In the genomic region with DNA sequence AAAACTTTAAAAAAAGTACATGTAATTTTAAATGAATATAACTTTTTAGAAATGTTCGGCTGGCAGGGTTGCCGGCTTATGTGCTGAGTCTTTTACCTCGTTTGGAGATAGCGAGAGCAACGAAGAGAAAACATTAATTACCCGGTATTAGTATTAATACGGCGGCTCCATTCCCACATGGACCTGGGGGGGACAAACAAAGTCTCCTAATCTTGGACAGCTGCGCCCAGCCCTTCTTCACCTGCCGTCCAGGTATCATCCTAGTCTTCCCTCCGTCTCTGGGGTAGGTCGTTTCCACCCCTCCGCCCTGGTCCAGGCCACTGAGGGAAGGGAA, we compare ENCODE assay signal across 8 cellular contexts. TPM values are rescaled to one million over a fixed set of nuclear protein-coding genes. Genes with fewer than 3 reads are reported as not detected.
DNase-seq lines count a peak whose midpoint lies in the region; ATAC-seq and TF ChIP-seq lines count a peak whose summit lies in the region.

No MANE protein-coding gene starts in this region.

- no peaks in the 10 kb centered on the region for H3K27me3 ChIP-seq in GM06990 (replicated peaks; ENCODE audit: control insufficient read depth, insufficient read depth, low read length)
- H3K27me3 ChIP-seq in neutrophil, result no peaks in the 10 kb centered on the region

- TF ChIP-seq CTCF in GM06990 (IDR thresholded peaks at IDR 0.05; ENCODE audit: insufficient read depth, low read length, poor library complexity, severe bottlenecking), result no peak
- no peak for TF ChIP-seq CTCF in OCI-LY7 (conservative IDR thresholded peaks at IDR 0.05; ENCODE audit: low read length)
- no peak for TF ChIP-seq CTCF in epithelial cell of proximal tubule (conservative IDR thresholded peaks at IDR 0.05; ENCODE audit: low read depth, low read length)
- no peak for TF ChIP-seq CTCF in neutrophil (IDR thresholded peaks at IDR 0.05)

- POLR2A ChIA-PET in OCI-LY7 (lab: Charles Lee), result interaction anchor here (1.5 kb wide), 1 partner anchor 141 kb away, joined by 4 read pairs; no protein-coding TSS in a partner anchor

- H4K20me1 ChIP-seq in OCI-LY7 (ENCODE audit: insufficient read depth, low read length), result no peaks in the 10 kb centered on the region

- CTCF ChIA-PET in OCI-LY7 (lab: Charles Lee; ENCODE audit: unreplicated experiment), result no interaction called here

- intact Hi-C loops in OCI-LY7 (cut with micrococcal nuclease; ENCODE audit: unreplicated experiment), result loop anchor here (2.0 to 5.0 kb wide), 4 partner anchors 140 to 681 kb away; a partner anchor contains a TSS

- H3K9me3 ChIP-seq in OCI-LY7 (ENCODE audit: low read length) (no peaks in the 10 kb centered on the region), neutrophil (no peaks in the 10 kb centered on the region)

- H3K4me1 ChIP-seq in OCI-LY7 (ENCODE audit: insufficient read depth, low read length, poor library complexity, severe bottlenecking), result peaks cover 44% of the 10 kb centered on the region
- peaks cover 22 to 25% of the 10 kb centered on the region in 2 experiments for H3K4me1 ChIP-seq in neutrophil (ENCODE audit: control insufficient read depth in 1 of 2, insufficient read depth in 1 of 2, low read depth in 1 of 2, low read length in 1 of 2)

- H3K4me3 ChIP-seq in GM06990 (replicated peaks; ENCODE audit: low read depth, low read length) (peak overlapping the region; percentile 73), OCI-LY7 (ENCODE audit: low read depth, low read length, poor library complexity, severe bottlenecking) (peak overlapping the region; percentile 69), epithelial cell of proximal tubule (ENCODE audit: low read depth, low read length) (peak overlapping the region; percentile 74), neutrophil (ENCODE audit: low read depth in 1 of 2, low read length in 1 of 2) (peak overlapping the region; percentile 64)

- peak overlapping the region; percentile 70 for H3K4me2 ChIP-seq in OCI-LY7 (ENCODE audit: low read length)

- no TSS peak for BruUV-seq in OCI-LY7 (replicated peaks; lab: Mats Ljungman, UMichigan)

- no peak for ATAC-seq in HG03045 (IDR thresholded peaks at IDR 0.05; ENCODE audit: unreplicated experiment)

- no peaks in the 10 kb centered on the region for H3K9me2 ChIP-seq in OCI-LY7 (ENCODE audit: insufficient read depth, low read length)

- no peaks in the 10 kb centered on the region for H3K36me3 ChIP-seq in GM06990 (ENCODE audit: control insufficient read depth, insufficient read depth, low read length)
- peaks cover 23% of the 10 kb centered on the region for H3K36me3 ChIP-seq in OCI-LY7 (ENCODE audit: insufficient read depth, low read length)
- H3K36me3 ChIP-seq in neutrophil, result no peaks in the 10 kb centered on the region

- peaks cover 43% of the 10 kb centered on the region for H3K79me2 ChIP-seq in OCI-LY7 (ENCODE audit: insufficient read depth, low read depth, low read length)

- peak overlapping the region; percentile 88 for H3K27ac ChIP-seq in OCI-LY7 (ENCODE audit: low read depth, low read length, poor library complexity, severe bottlenecking)
- peak overlapping the region; percentile 83 for H3K27ac ChIP-seq in neutrophil

- DNase-seq in GM06990 (ENCODE audit: extremely low read depth, insufficient read length) (no peak), OCI-LY7 (ENCODE audit: low spot score) (no peak), epithelial cell of proximal tubule (ENCODE audit: low read depth) (no peak), DMS153 treated with DMSO at 0.1 percent for 48 hours (lab: John Stamatoyannopoulos, UW; ENCODE audit: unreplicated experiment) (no peak), NCI-H2227 (lab: John Stamatoyannopoulos, UW; ENCODE audit: unreplicated experiment) (no peak)
- no peak for DNase-seq in activated effector memory CD4-positive, alpha-beta T cell treated with anti-CD3 and anti-CD28 coated beads, Interleukin-2, amount 50 U/mL, for 16 hours

- peak overlapping the region; percentile 93 for H2AFZ ChIP-seq in OCI-LY7 (ENCODE audit: low read length)

RNA-seq across cellular contexts. Expression of a gene that starts 0.3 kb away (rescaled TPM):
- total RNA-seq in OCI-LY7 (2014; rRNA removed; shearing (Covaris generic)), result 33.9 and 41.2 TPM in 2 replicates
- 57.8 and 67.6 TPM in 2 replicates for total RNA-seq in OCI-LY7 (2022)
- 15.9 and 26.0 TPM in 2 replicates for total RNA-seq in epithelial cell of proximal tubule

RNA-seq across cellular contexts. Expression of a gene that starts 39.5 kb away (rescaled TPM):
- total RNA-seq in OCI-LY7 (2014; rRNA removed; shearing (Covaris generic)), result 3.3 and 3.5 TPM in 2 replicates
- total RNA-seq in OCI-LY7 (2022) (6.8 and 9.1 TPM in 2 replicates), epithelial cell of proximal tubule (0.65 and 3.7 TPM in 2 replicates)
